ENCODE assay signal across 8 cellular contexts in the genomic region with DNA sequence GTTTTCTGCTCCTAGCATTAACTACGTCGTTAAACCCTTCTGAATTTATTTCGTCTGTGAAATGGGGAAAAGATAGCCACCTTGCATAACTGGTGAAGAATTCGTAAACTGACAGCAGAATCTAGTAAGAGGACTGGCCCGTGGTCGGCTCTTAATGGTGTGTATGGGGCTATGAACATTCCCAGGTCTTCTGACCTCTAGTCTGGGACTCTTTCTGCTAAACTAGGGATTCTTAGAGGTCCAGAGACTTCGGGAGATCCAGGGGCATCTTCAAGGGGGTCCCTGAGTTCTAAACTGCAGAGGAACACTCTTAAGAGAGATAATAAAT.
DNase-seq lines count a peak whose midpoint lies in the region; ATAC-seq and TF ChIP-seq lines count a peak whose summit lies in the region.

No MANE protein-coding gene starts in this region.

- H3K9ac ChIP-seq in NT2/D1 (ENCODE audit: insufficient read length, low read depth) = peak overlapping the region; percentile 88
- H3K9ac ChIP-seq in endocrine pancreas (ENCODE audit: control insufficient read depth, insufficient read depth, low read length) = peak overlapping the region; percentile 95

- POLR2A ChIA-PET in CD4-positive, alpha-beta T cell (lab: Charles Lee) = interaction anchor here (3.2 kb wide), 1 partner anchor 132 kb away, joined by 12 read pairs; no protein-coding TSS in a partner anchor

- ATAC-seq in CD4-positive, alpha-beta T cell (ENCODE audit: poor library complexity) = no peak
- no peak for ATAC-seq in HG03280 (IDR thresholded peaks at IDR 0.05; ENCODE audit: unreplicated experiment)
- ATAC-seq in HG03469 (IDR thresholded peaks at IDR 0.05; ENCODE audit: unreplicated experiment) = no peak

- H3K4me1 ChIP-seq in NT2/D1 (ENCODE audit: insufficient read depth, insufficient read length) (no peaks in the 10 kb centered on the region), endocrine pancreas (ENCODE audit: control insufficient read depth, insufficient read depth, low read length) (peaks cover 9% of the 10 kb centered on the region)

- H3K4me3 Mint-ChIP-seq in CD4-positive, alpha-beta T cell = peak overlapping the region; percentile 93
- H3K4me3 Mint-ChIP-seq in nephron progenitor cell = peak overlapping the region; percentile 91

- H3K27ac Mint-ChIP-seq in CD4-positive, alpha-beta T cell = peak overlapping the region; percentile 77
- no peak overlapping the region for H3K27ac Mint-ChIP-seq in nephron progenitor cell

- H3K9me3 Mint-ChIP-seq in CD4-positive, alpha-beta T cell = no peaks in the 10 kb centered on the region
- H3K9me3 Mint-ChIP-seq in nephron progenitor cell = no peaks in the 10 kb centered on the region

- H3K9me3 ChIP-seq in CD4-positive, alpha-beta T cell (ENCODE audit: control insufficient read depth, low read length) = no peaks in the 10 kb centered on the region
- H3K9me3 ChIP-seq in NT2/D1 (ENCODE audit: insufficient read depth, low read length) (no peaks in the 10 kb centered on the region), endocrine pancreas (ENCODE audit: control insufficient read depth, low read length) (no peaks in the 10 kb centered on the region)

- no peak for TF ChIP-seq CTCF in CD4-positive, alpha-beta T cell (IDR thresholded peaks at IDR 0.05)
- no peak for TF ChIP-seq CTCF in nephron progenitor cell (IDR thresholded peaks at IDR 0.05)

- H3K4me1 Mint-ChIP-seq in CD4-positive, alpha-beta T cell (ENCODE audit: low read depth) = peaks cover 16% of the 10 kb centered on the region
- peaks cover 35% of the 10 kb centered on the region for H3K4me1 Mint-ChIP-seq in nephron progenitor cell

- H3K36me3 ChIP-seq in NT2/D1 (ENCODE audit: insufficient read depth, insufficient read length, low read length) = no peaks in the 10 kb centered on the region
- H3K36me3 ChIP-seq in endocrine pancreas (ENCODE audit: control insufficient read depth, insufficient read depth, low read length) = no peaks in the 10 kb centered on the region

- CTCF ChIA-PET in CD4-positive, alpha-beta T cell (lab: Charles Lee) = no interaction called here

- no peaks in the 10 kb centered on the region for H3K27me3 Mint-ChIP-seq in CD4-positive, alpha-beta T cell
- peaks cover 36% of the 10 kb centered on the region for H3K27me3 Mint-ChIP-seq in nephron progenitor cell (ENCODE audit: low read depth, poor library complexity)

- no peaks in the 10 kb centered on the region for H3K27me3 ChIP-seq in CD4-positive, alpha-beta T cell (ENCODE audit: control insufficient read depth, insufficient read depth, low read length)
- H3K27me3 ChIP-seq in NT2/D1 (ENCODE audit: insufficient read depth, insufficient read length) (no peaks in the 10 kb centered on the region), endocrine pancreas (ENCODE audit: control insufficient read depth, insufficient read depth, low read length) (no peaks in the 10 kb centered on the region)

- no peak for DNase-seq in CD4-positive, alpha-beta T cell
- DNase-seq in NT2/D1 (ENCODE audit: low read depth, low spot score) (no peak), nephron progenitor cell (no peak), NCI-H774 (lab: John Stamatoyannopoulos, UW) (no peak), GM19240 (ENCODE audit: insufficient read length, low spot score) (no peak)

- peak overlapping the region; percentile 71 for H3K4me3 ChIP-seq in NT2/D1 (ENCODE audit: insufficient read length, low read depth)
- H3K4me3 ChIP-seq in endocrine pancreas (ENCODE audit: control insufficient read depth, insufficient read depth, low read length) = peak overlapping the region; percentile 87

- intact Hi-C loops in CD4-positive, alpha-beta T cell (cut with DNase I, micrococcal nuclease) = loop anchor here (1.0 to 10.0 kb wide), 7 partner anchors 132 to 980 kb away; a partner anchor contains a TSS

- peak overlapping the region; percentile 48 for H3K27ac ChIP-seq in CD4-positive, alpha-beta T cell (ENCODE audit: low read depth, low read length)

- no peaks in the 10 kb centered on the region for H3K36me3 Mint-ChIP-seq in CD4-positive, alpha-beta T cell (ENCODE audit: low read depth)
- H3K36me3 Mint-ChIP-seq in nephron progenitor cell (ENCODE audit: low read depth) = no peaks in the 10 kb centered on the region
